ENCODE assay signal across 21 cellular contexts in the genomic region with DNA sequence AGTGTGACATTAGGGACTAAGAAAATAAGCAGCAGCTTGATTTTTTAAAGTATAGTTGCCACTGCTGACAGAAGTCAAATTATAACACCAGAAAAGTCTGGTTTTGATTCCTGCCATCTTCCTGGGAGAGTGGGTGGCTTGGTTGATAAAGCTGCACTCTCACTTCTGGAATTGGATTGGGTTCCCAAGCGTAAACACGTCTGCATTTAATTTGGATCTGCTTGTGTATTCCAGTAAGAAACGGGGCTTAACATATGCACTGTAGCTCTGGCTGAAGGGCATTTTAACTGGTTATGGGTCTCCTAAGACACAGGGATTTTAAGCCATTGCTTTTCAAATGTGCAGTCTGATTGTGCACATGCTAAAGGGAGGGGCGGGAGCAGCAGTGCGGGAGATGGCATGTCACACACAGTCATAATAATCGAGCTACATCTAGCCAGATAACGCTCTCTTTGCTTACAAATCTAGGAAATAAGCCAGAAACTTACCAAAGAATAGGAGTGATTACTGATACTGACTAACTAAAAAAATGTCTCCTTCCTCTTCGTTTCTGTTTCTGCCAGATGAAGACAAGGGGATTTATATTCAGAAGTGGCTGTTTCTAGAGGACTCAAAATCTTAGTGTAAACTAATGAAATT.
"Had no signal": no experiment of that assay in that cellular context is flagged by ENCODE, and none has a peak within 500 bp of the region (broad histone marks: within the 10 kb centered on the region; RNA-seq: fewer than 3 reads in every experiment).

No MANE protein-coding gene starts in this region.

- H3K9me3 ChIP-seq: esophagus muscularis mucosa, left lung, prostate gland, tibial artery had no signal

- H3K4me1 ChIP-seq: left lung, neural progenitor cell, prostate gland had no signal

- DNase-seq: activated B cell treated with CpG ODN at 0.5 μM for 24 hours; activated CD4-positive, alpha-beta memory T cell treated with anti-CD3 and anti-CD28 coated beads for 36 hours; activated CD4-positive, alpha-beta T cell treated with anti-CD3 and anti-CD28 coated beads for 4 hours; activated gamma-delta T cell treated with Interleukin-2 at 50 U/mL for 16 hours; activated T-cell treated with anti-CD3 and anti-CD28 coated beads for 4 hours; amniotic stem cell; dermis blood vessel endothelial cell; effector memory CD4-positive, alpha-beta T cell; foreskin melanocyte; glutamatergic neuron; hypothalamus; left lung; mammary epithelial cell; right cardiac atrium; stimulated activated naive CD8-positive, alpha-beta T cell treated with anti-CD3 and anti-CD28 coated beads, Interleukin-15, Interleukin-2, amounts not matched to agents 100 U/mL and 50 U/mL, for 24 hours; substantia nigra; T-helper 9 cell; tibial artery had no signal

- H2AFZ ChIP-seq: neural progenitor cell had no signal

- H3K4me3 ChIP-seq: esophagus muscularis mucosa, left lung, neural progenitor cell, prostate gland, tibial artery had no signal

- H3K4me2 ChIP-seq: neural progenitor cell had no signal

- ATAC-seq: left lung; right cardiac atrium; stimulated activated naive CD8-positive, alpha-beta T cell treated with anti-CD3 and anti-CD28 coated beads, Interleukin-15, Interleukin-2, amounts not matched to agents 100 U/mL and 50 U/mL, for 24 hours had no signal

- H3K27ac ChIP-seq: esophagus muscularis mucosa, left lung, neural progenitor cell, prostate gland, tibial artery had no signal

- H3K27me3 ChIP-seq: left lung, neural progenitor cell, tibial artery had no signal

- H3K9ac ChIP-seq: neural progenitor cell had no signal

- H3K36me3 ChIP-seq: esophagus muscularis mucosa, left lung, neural progenitor cell, prostate gland, tibial artery had no signal
